1 cellular context compared by ENCODE assay signal in the genomic region with DNA sequence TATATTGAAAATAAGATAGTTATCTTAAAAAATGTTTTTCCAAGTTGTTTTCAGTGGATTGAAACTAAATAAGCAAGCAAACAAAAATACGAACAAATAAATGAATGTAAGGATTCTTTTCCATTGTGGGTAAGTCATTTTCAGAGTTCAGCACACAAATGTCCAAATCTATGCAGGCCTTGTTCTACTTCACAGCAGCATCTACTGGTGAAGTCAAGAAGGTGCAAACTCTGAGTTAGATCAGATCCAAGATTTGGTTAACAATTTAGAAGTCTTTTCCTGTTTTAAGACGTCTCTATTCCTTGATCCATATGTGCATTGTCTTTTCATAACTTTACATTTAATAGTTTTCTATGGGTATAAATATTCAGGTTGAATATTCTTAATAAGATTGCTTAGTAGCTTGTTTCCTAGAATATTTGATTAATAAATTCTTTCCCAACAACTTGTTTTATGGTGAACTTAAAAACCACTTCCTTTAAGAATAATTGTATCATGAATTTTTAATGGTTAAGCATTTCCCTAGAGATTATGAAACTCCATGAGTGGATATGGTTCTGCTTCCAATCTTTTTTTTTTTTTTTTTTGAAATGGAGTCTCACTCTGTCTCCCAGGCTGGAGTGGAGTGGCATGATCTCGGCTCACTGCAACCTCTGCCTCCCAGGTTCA.
TF ChIP-seq lines count a peak whose summit lies in the region.

No MANE protein-coding gene starts in this region.

TF ChIP-seq in SK-N-SH treated with all-trans-retinoic acid at 6 μM for 48 hours, 23 proteins besides CTCF, POLR2A, EP300 and RAD21 (continued from another document):
- no peak for TF ChIP-seq ZNF565 (CRISPR knock-in tag; conservative IDR thresholded peaks at IDR 0.05; ENCODE audit: low read depth)
- TF ChIP-seq BACH2 (CRISPR knock-in tag; IDR thresholded peaks at IDR 0.05; ENCODE audit: borderline replicate concordance): no peak
